8 cellular contexts compared by ENCODE assay signal in genomic region chrX:26783512-26784225, GRCh38.
DNase-seq lines count a peak whose midpoint lies in the region; ATAC-seq, FAIRE-seq and TF ChIP-seq lines count a peak whose summit lies in the region.

No MANE protein-coding gene starts in this region.

- no peak for FAIRE-seq in D721Med (lab: Jason Lieb, UNC)

- peak; percentile 42 for TF ChIP-seq CTCF in D721Med (IDR thresholded peaks at IDR 0.05; ENCODE audit: insufficient read depth, missing control alignments)

- peak; percentile 80 for ATAC-seq in GM18873 (IDR thresholded peaks at IDR 0.05; ENCODE audit: low FRiP score, unreplicated experiment)
- ATAC-seq in GM21447 (IDR thresholded peaks at IDR 0.05; ENCODE audit: unreplicated experiment): no peak
- no peak for ATAC-seq in HG03571 (IDR thresholded peaks at IDR 0.05; ENCODE audit: unreplicated experiment)

- DNase-seq in D721Med (ENCODE audit: insufficient read length, low spot score): no peak
- DNase-seq in Jurkat, Clone E6-1 (ENCODE audit: low read depth, low spot score): peak; percentile 26
- peak; percentile 24 for DNase-seq in SW480 (ENCODE audit: low spot score)
- DNase-seq in iPS DF 19.7 (ENCODE audit: low read depth, low spot score): peak; percentile 50
- no peak for DNase-seq in stimulated activated CD4-positive, alpha-beta T cell treated with anti-CD3 and anti-CD28 coated beads, Interleukin-4, amount 100 ng/mL, for 1 hour

- no peak overlapping the region for H3K4me3 ChIP-seq in Jurkat, Clone E6-1 (ENCODE audit: low read length)

Comparison
In these comparisons a context has a peak if more than half of its experiments do, and no peak if none do; other contexts are left out.
1. DNase-seq: peak in Jurkat, Clone E6-1 (single experiment), SW480 (single experiment) and iPS DF 19.7 (single experiment); none in D721Med (single experiment) and stimulated activated CD4-positive, alpha-beta T cell treated with anti-CD3 and anti-CD28 coated beads, Interleukin-4, amount 100 ng/mL, for 1 hour (single experiment).